2 cellular contexts compared by ENCODE assay signal in genomic region chr12:54030889-54031860, GRCh38.
TF ChIP-seq lines count a peak whose summit lies in the region.

No MANE protein-coding gene starts in this region.

TF ChIP-seq in GM12878, 131 proteins besides CTCF, POLR2A, EP300 and RAD21:
- TF ChIP-seq SUZ12 (IDR thresholded peaks at IDR 0.05; ENCODE audit: unreplicated experiment) (peak; percentile 94), CREB1 (IDR thresholded peaks at IDR 0.05; ENCODE audit: low read depth) (no peak)

TF ChIP-seq in HEK293T, 16 proteins besides CTCF, POLR2A, EP300 and RAD21:
- no peak for TF ChIP-seq LEF1 (IDR thresholded peaks at IDR 0.05; ENCODE audit: borderline replicate concordance)
- TF ChIP-seq SP1 (IDR thresholded peaks at IDR 0.05), result no peak
- TF ChIP-seq NFRKB (IDR thresholded peaks at IDR 0.05), result no peak
- no peak for TF ChIP-seq FOXM1 (IDR thresholded peaks at IDR 0.05; ENCODE audit: borderline replicate concordance)
- no peak for TF ChIP-seq ZNF384 (IDR thresholded peaks at IDR 0.05)
- no peak for TF ChIP-seq BHLHE40 (IDR thresholded peaks at IDR 0.05; ENCODE audit: borderline replicate concordance)
- TF ChIP-seq FOXA1 (IDR thresholded peaks at IDR 0.05), result no peak
- no peak for TF ChIP-seq L3MBTL2 (conservative IDR thresholded peaks at IDR 0.05)
- TF ChIP-seq SUZ12 (IDR thresholded peaks at IDR 0.05), result no peak
- TF ChIP-seq ELF4 (IDR thresholded peaks at IDR 0.05), result no peak
- TF ChIP-seq FOXK2 (IDR thresholded peaks at IDR 0.05), result no peak
- no peak for TF ChIP-seq HDGF (IDR thresholded peaks at IDR 0.05; ENCODE audit: borderline replicate concordance)
- TF ChIP-seq PKNOX1 (IDR thresholded peaks at IDR 0.05), result no peak
- TF ChIP-seq CTBP1 (IDR thresholded peaks at IDR 0.05; ENCODE audit: borderline replicate concordance), result no peak
- no peak for TF ChIP-seq TARDBP (IDR thresholded peaks at IDR 0.05)
- TF ChIP-seq ARNT (IDR thresholded peaks at IDR 0.05), result no peak
